In genomic region chr9:224540-225520, GRCh38 we compare ENCODE assay signal across 1 cellular context.
TF ChIP-seq lines count a peak whose summit lies in the region.

No MANE protein-coding gene starts in this region.

TF ChIP-seq in K562, 482 proteins besides CTCF, POLR2A, EP300 and RAD21 (continued from another document and continues in another):
- TF ChIP-seq HMBOX1 (IDR thresholded peaks at IDR 0.05) (peak; percentile 66), ZNF507 (tag; conservative IDR thresholded peaks at IDR 0.05) (no peak), MBD1 (CRISPR knock-in tag; IDR thresholded peaks at IDR 0.05) (no peak), FUS (optimal IDR thresholded peaks at IDR 0.05; ENCODE audit: low read depth, low read length) (no peak), ZKSCAN1 (IDR thresholded peaks at IDR 0.05; ENCODE audit: low read depth, low read length) (no peak), TAL1 (IDR thresholded peaks at IDR 0.05) (0 out of 2 replicates have a peak, but pooled peaks have one; percentile 25), EGR1 (conservative IDR thresholded peaks at IDR 0.05) (no peak), IFI16 (CRISPR knock-in tag; IDR thresholded peaks at IDR 0.05) (no peak), ERF (CRISPR knock-in tag; IDR thresholded peaks at IDR 0.05) (no peak), HIVEP1 (CRISPR knock-in tag; IDR thresholded peaks at IDR 0.05) (no peak), ZBTB40 (IDR thresholded peaks at IDR 0.05) (no peak), ZBTB40 (CRISPR knock-in tag; IDR thresholded peaks at IDR 0.05) (no peak), FOS (IDR thresholded peaks at IDR 0.05; ENCODE audit: extremely low read depth, insufficient read length) (no peak), TAF1 (IDR thresholded peaks at IDR 0.05; ENCODE audit: control insufficient read depth, extremely low read depth, insufficient read depth, low read length, severe bottlenecking) (no peak), HMGN3 (IDR thresholded peaks at IDR 0.05; ENCODE audit: borderline replicate concordance, extremely low read depth, insufficient read length, low read depth, low read length) (no peak), BCOR (IDR thresholded peaks at IDR 0.05) (no peak), NKRF (IDR thresholded peaks at IDR 0.05; ENCODE audit: borderline replicate concordance) (no peak), MGA (IDR thresholded peaks at IDR 0.05) (no peak), FOSL1 (tag; conservative IDR thresholded peaks at IDR 0.05) (peak; percentile 35; the same call in 1 of the 2 replicates), EZH2 (IDR thresholded peaks at IDR 0.05; ENCODE audit: borderline replicate concordance, low read depth, low read length) (no peak), ETV5 (CRISPR knock-in tag; IDR thresholded peaks at IDR 0.05; ENCODE audit: low read depth) (no peak), ZBTB11 (CRISPR knock-in tag; IDR thresholded peaks at IDR 0.05) (no peak), RFX1 (IDR thresholded peaks at IDR 0.05) (peak; percentile 47)
